Comparison of ENCODE assay signal across 28 cellular contexts in the genomic region with DNA sequence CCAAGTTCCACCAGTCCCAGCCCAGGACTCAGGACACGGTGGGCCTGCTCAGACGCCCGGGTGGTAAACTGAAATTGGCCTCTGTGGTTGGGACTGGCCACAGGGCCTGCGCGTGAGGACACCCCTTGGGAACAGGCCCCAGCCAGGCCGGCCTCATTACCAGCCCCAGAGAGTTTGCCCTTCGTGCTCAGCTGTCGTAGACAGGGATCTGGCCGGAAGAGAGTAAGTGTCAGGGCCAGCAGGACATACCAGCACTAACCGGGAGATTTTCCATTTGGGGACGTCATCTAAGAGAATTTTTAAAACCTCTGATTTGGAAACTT. TPM values are rescaled to one million over a fixed set of nuclear protein-coding genes. Genes with fewer than 3 reads are reported as not detected.
"Had no signal": no experiment of that assay in that cellular context is flagged by ENCODE, and none has a peak within 500 bp of the region (broad histone marks: within the 10 kb centered on the region; RNA-seq: fewer than 3 reads in every experiment).

No MANE protein-coding gene starts in this region.

- H3K27ac ChIP-seq: ascending aorta, breast epithelium, cardiac muscle cell, colonic mucosa, epithelial cell of prostate had no signal

- H3K4me3 ChIP-seq: ascending aorta, breast epithelium, cardiac muscle cell, colonic mucosa, esophagus squamous epithelium, gastroesophageal sphincter had no signal

- H3K36me3 ChIP-seq: ascending aorta, breast epithelium, cardiac muscle cell, colonic mucosa, esophagus squamous epithelium, gastroesophageal sphincter had no signal

- H3K9me3 ChIP-seq: ascending aorta, breast epithelium, colonic mucosa, esophagus squamous epithelium, gastroesophageal sphincter had no signal

- ATAC-seq: gastroesophageal sphincter, T-helper 17 cell had no signal

- H3K4me1 ChIP-seq: ascending aorta, breast epithelium, colonic mucosa had no signal

- DNase-seq: activated CD4-positive, CD25-positive, alpha-beta regulatory T cell; activated CD8-positive, alpha-beta memory T cell treated with anti-CD3 and anti-CD28 coated beads, Interleukin-2, amount 50 U/mL, for 4 hours; central memory CD4-positive, alpha-beta T cell; effector CD8-positive, alpha-beta T cell; esophagus squamous epithelium; foreskin melanocyte; T-helper 17 cell; T1000 had no signal

RNA-seq across cellular contexts. Expression of a gene that starts 2.3 kb away (rescaled TPM):
- total RNA-seq: activated CD4-positive, alpha-beta memory T cell treated with anti-CD3 and anti-CD28 coated beads for 36 hours; activated CD4-positive, alpha-beta T cell treated with anti-CD3 and anti-CD28 coated beads, Interleukin-2, amount 10 ng/mL, durations not matched to agents 24 days and 14 days; activated CD8-positive, alpha-beta memory T cell treated with anti-CD3 and anti-CD28 coated beads for 36 hours; activated CD8-positive, alpha-beta memory T cell treated with anti-CD3 and anti-CD28 coated beads, Interleukin-2, amount 10 ng/mL, durations not matched to agents 7 days and 5 days; activated CD8-positive, alpha-beta T cell treated with anti-CD3 and anti-CD28 coated beads, Interleukin-2, amount 10 ng/mL, durations not matched to agents 7 days and 5 days; activated naive CD4-positive, alpha-beta T cell treated with anti-CD3 and anti-CD28 coated beads for 36 hours; activated naive CD8-positive, alpha-beta T cell treated with anti-CD3 and anti-CD28 coated beads, Interleukin-2, amount 10 ng/mL, durations not matched to agents 7 days and 5 days; activated T-helper 1 cell treated with anti-CD3 and anti-CD28 coated beads, Interleukin-12 subunit alpha, Interleukin-12 subunit beta, Interleukin-2, Interleukin-4 antibody, amounts not matched to agents 30 ng/mL and 10 ng/mL and 1 ng/mL, durations not matched to agents 14 hours and 24 hours and 36 hours; activated T-helper 2 cell treated with anti-CD3 and anti-CD28 coated beads, Interferon-gamma antibody, Interleukin-2, Interleukin-4, amounts not matched to agents 10 μg/mL and 5 μg/mL and 100 μg/mL, durations not matched to agents 14 hours and 24 hours and 36 hours; ascending aorta; breast epithelium; dermis microvascular lymphatic vessel endothelial cell; endothelial cell of umbilical vein; fibroblast of lung; fibroblast of villous mesenchyme; glomerular endothelial cell had no signal
- polyA plus RNA-seq: endothelial cell of umbilical vein, fibroblast of lung had no signal
